8 cellular contexts compared by ENCODE assay signal in the genomic region with DNA sequence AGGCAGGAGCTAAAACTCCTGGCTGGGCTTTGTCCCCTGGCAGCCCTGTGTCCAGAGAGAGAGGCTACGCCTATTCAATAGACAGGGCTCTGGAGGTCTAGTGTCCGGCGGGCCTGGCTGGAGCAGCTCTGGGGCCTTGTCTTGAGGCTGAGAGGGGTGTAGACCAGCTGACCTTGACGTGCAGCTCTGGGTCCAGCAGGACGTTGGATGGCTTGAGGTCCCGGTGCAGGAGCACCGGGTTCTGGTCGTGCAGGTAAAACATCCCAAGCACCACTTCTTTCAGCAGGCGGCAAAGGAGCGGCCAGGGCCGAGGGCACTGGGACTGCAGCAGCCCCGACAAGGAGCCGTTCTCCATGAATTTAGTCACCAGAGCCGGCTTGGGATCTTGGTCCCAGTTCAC. TPM values are rescaled to one million over a fixed set of nuclear protein-coding genes. Genes with fewer than 3 reads are reported as not detected.
A peak's percentile ranks its signal among the peaks of the same experiment; 100 is the strongest.
DNase-seq lines count a peak whose midpoint lies in the region; ATAC-seq and TF ChIP-seq lines count a peak whose summit lies in the region.
"Had no signal": no experiment of that assay in that cellular context is flagged by ENCODE, and none has a peak within 500 bp of the region (broad histone marks: within the 10 kb centered on the region; RNA-seq: fewer than 3 reads in every experiment).

No MANE protein-coding gene starts in this region.

- H3K27me3 ChIP-seq in Peyer's patch = peaks cover 0 to 12% of the 10 kb centered on the region in 2 donors

- ATAC-seq in HG02759 (IDR thresholded peaks at IDR 0.05; ENCODE audit: unreplicated experiment) = no peak

- H3K4me3 ChIP-seq in GM08714 (ENCODE audit: low read length) (peak overlapping the region; percentile 75; the same call in 1 of the 2 replicates), Peyer's patch (peak overlapping the region; percentile 66 to 75 (median 70)), iPS-11a (ENCODE audit: low read depth, low read length) (peak overlapping the region; percentile 65), skin epidermis (peak overlapping the region; percentile 39 to 70 (median 53))

- H3K27ac ChIP-seq in Peyer's patch = peak overlapping the region in 1 of 4 donors; percentile 83
- peak overlapping the region in 12 of 21 experiments; percentile 48 to 90 (median 81) for H3K27ac ChIP-seq in skin epidermis

- H3K4me1 ChIP-seq in Peyer's patch = peaks cover 0 to 32% (median 16%) of the 10 kb centered on the region in 4 donors

- no peaks in the 10 kb centered on the region for H3K9me3 ChIP-seq in Peyer's patch

- peaks cover 55% of the 10 kb centered on the region for H3K27me3 Mint-ChIP-seq in HFFc6 (ENCODE audit: insufficient read depth)

- H3K36me3 Mint-ChIP-seq in HFFc6 (ENCODE audit: low read depth) = no peaks in the 10 kb centered on the region

- TF ChIP-seq POLR2A in Peyer's patch (IDR thresholded peaks at IDR 0.05) = no peak

- H3K4me3 Mint-ChIP-seq in HFFc6 = no peak overlapping the region

- peaks cover 11% of the 10 kb centered on the region; the same call in 1 of the 2 replicates for H3K4me1 Mint-ChIP-seq in HFFc6 (ENCODE audit: low read depth)

- no peak for DNase-seq in Peyer's patch
- DNase-seq in HFFc6 = no peak
- DNase-seq in NCI-H345 (lab: John Stamatoyannopoulos, UW) = no peak
- DNase-seq: NK-92 treated with Interleukin-12 subunit alpha and Interleukin-12 subunit beta, amount 100 ng/mL, for 24 hours had no signal

- H3K36me3 ChIP-seq in Peyer's patch = peaks cover 0 to 26% (median 0%) of the 10 kb centered on the region in 3 donors

- TF ChIP-seq CTCF in Peyer's patch (IDR thresholded peaks at IDR 0.05) (no peak), HFFc6 (IDR thresholded peaks at IDR 0.05) (no peak)

- H3K27ac Mint-ChIP-seq in HFFc6 = no peak overlapping the region

- no peaks in the 10 kb centered on the region for H3K9me3 Mint-ChIP-seq in HFFc6

RNA-seq across cellular contexts. Expression of a gene that starts 0.9 kb away (rescaled TPM):
- total RNA-seq in Peyer's patch = 10 to 100 TPM; 45.2 to 72.0 (median 64.0) TPM
- not detected for total RNA-seq in HFFc6 (2021; fragmentation: NEBNext Ultra II Directional; extraction: Animal tissue kit (Norgen Biotek cat#: 25700))

RNA-seq across cellular contexts. Expression of a gene that starts 4.0 kb away (rescaled TPM):
- 10 to 100 TPM; 12.1 to 53.6 (median 26.9) TPM for total RNA-seq in Peyer's patch
- total RNA-seq in HFFc6 (2021; fragmentation: NEBNext Ultra II Directional; extraction: Animal tissue kit (Norgen Biotek cat#: 25700)) = under 1 TPM in 3 of 6 experiments, not detected in 3; 0.25 to 0.41 (median 0.34) TPM

RNA-seq across cellular contexts. Expression of a gene that starts 27.5 kb away (rescaled TPM):
- total RNA-seq in Peyer's patch = 10 to 100 TPM in 2 of 4 donors, 1 to 10 TPM in 2; 5.1 to 28.5 (median 10.1) TPM
- total RNA-seq in HFFc6 (2021; fragmentation: NEBNext Ultra II Directional; extraction: Animal tissue kit (Norgen Biotek cat#: 25700)) = 1 to 10 TPM; 1.5 to 2.9 (median 1.9) TPM

RNA-seq across cellular contexts. Expression of a gene that starts 28.9 kb away (rescaled TPM):
- 10 to 100 TPM in 2 of 4 donors, 1 to 10 TPM in 2; 7.7 to 37.2 (median 12.2) TPM for total RNA-seq in Peyer's patch
- 1 to 10 TPM; 2.2 to 3.0 (median 2.3) TPM for total RNA-seq in HFFc6 (2021; fragmentation: NEBNext Ultra II Directional; extraction: Animal tissue kit (Norgen Biotek cat#: 25700))

RNA-seq across cellular contexts. Expression of a gene that starts 29.1 kb away (rescaled TPM):
- total RNA-seq in Peyer's patch = 10 to 100 TPM in 3 of 4 donors, 1 to 10 TPM in 1; 6.5 to 52.0 (median 21.5) TPM
- total RNA-seq in HFFc6 (2021; fragmentation: NEBNext Ultra II Directional; extraction: Animal tissue kit (Norgen Biotek cat#: 25700)) = 10 to 100 TPM; 73.4 to 81.9 (median 77.2) TPM

Comparison
In these comparisons a context has a peak if more than half of its experiments do, and no peak if none do; other contexts are left out.
1. RNA of a gene that starts 0.9 kb away (total RNA-seq): 45.2 to 72.0 TPM in Peyer's patch; not detected in HFFc6; every median in the first group is over 10 times any median in the second.
2. RNA of a gene that starts 4.0 kb away (total RNA-seq): 12.1 to 53.6 TPM in Peyer's patch; 0.25 to 0.41 TPM in HFFc6; every median in the first group is over 4 times any median in the second.
3. Peak in every context shown above with its lines, with median percentiles within 50 percentile points of each other: H3K4me3 ChIP-seq.